ENCODE assay signal across 21 cellular contexts in genomic region chr12:10276774-10277173, GRCh38.
"Had no signal": no experiment of that assay in that cellular context is flagged by ENCODE, and none has a peak within 500 bp of the region (broad histone marks: within the 10 kb centered on the region; RNA-seq: fewer than 3 reads in every experiment).

No MANE protein-coding gene starts in this region.

- H3K4me1 Mint-ChIP-seq: nephron progenitor cell; stimulated activated naive B cell treated with anti-CD40 and anti-IgM and Interleukin-4, amounts not matched to agents 10 μg/mL and 1 μg/mL and 100 μg/mL, for 72 hours had no signal

- H3K4me3 Mint-ChIP-seq: effector memory CD8-positive, alpha-beta T cell; nephron progenitor cell; stimulated activated naive B cell treated with anti-CD40 and anti-IgM and Interleukin-4, amounts not matched to agents 10 μg/mL and 1 μg/mL and 100 μg/mL, for 72 hours had no signal

- H3K4me1 ChIP-seq: body of pancreas, esophagus squamous epithelium, spleen, tibial artery had no signal

- H3K36me3 ChIP-seq: esophagus squamous epithelium, spleen, tibial artery had no signal

- H3K9me3 Mint-ChIP-seq: effector memory CD8-positive, alpha-beta T cell had no signal

- DNase-seq: activated CD4-positive, alpha-beta T cell treated with anti-CD3 and anti-CD28 coated beads, Interleukin-2, amount 50 U/mL, for 4 hours; activated naive CD4-positive, alpha-beta T cell treated with Interleukin-2 at 50 U/mL for 16 hours; activated T-cell treated with anti-CD3 and anti-CD28 coated beads, Interleukin-2, amount 50 U/mL, for 1 hour; body of pancreas; effector memory CD8-positive, alpha-beta T cell; esophagus squamous epithelium; islet precursor cell; nephron progenitor cell; occipital lobe; posterior cingulate gyrus; retina; spleen; stimulated activated CD4-positive, alpha-beta T cell treated with anti-CD3 and anti-CD28 coated beads, Interleukin-4, amount 100 ng/mL, for 4 hours; stimulated activated naive B cell treated with anti-CD40 and anti-IgM and Interleukin-4, amounts not matched to agents 10 μg/mL and 1 μg/mL and 100 μg/mL, for 72 hours; substantia nigra; T1000; tibial artery had no signal

- H3K4me3 ChIP-seq: body of pancreas, esophagus squamous epithelium, hepatocyte, lung, spleen, tibial artery had no signal

- ATAC-seq: body of pancreas; effector memory CD8-positive, alpha-beta T cell; left lobe of liver; stimulated activated naive B cell treated with anti-CD40 and anti-IgM and Interleukin-4, amounts not matched to agents 10 μg/mL and 1 μg/mL and 100 μg/mL, for 72 hours had no signal

- H3K27ac Mint-ChIP-seq: activated T-helper 2 cell treated with anti-CD3 and anti-CD28 coated beads, Interferon-gamma antibody, Interleukin-2, Interleukin-4, amounts not matched to agents 10 μg/mL and 5 μg/mL and 100 μg/mL, durations not matched to agents 14 hours and 24 hours and 36 hours; effector memory CD8-positive, alpha-beta T cell; nephron progenitor cell; stimulated activated naive B cell treated with anti-CD40 and anti-IgM and Interleukin-4, amounts not matched to agents 10 μg/mL and 1 μg/mL and 100 μg/mL, for 72 hours had no signal

- H3K27ac ChIP-seq: body of pancreas, esophagus squamous epithelium, hepatocyte, tibial artery had no signal

- H3K9me3 ChIP-seq: body of pancreas, esophagus squamous epithelium, tibial artery had no signal

- H3K27me3 ChIP-seq: body of pancreas, esophagus squamous epithelium, hepatocyte, tibial artery had no signal
